Comparison of ENCODE assay signal across 1 cellular context in genomic region chr9:109120204-109120789, GRCh38.
TF ChIP-seq lines count a peak whose summit lies in the region.

No MANE protein-coding gene starts in this region.

TF ChIP-seq in A549, 52 proteins besides CTCF, POLR2A, EP300 and RAD21 (continued from another document):
- TF ChIP-seq BCL3 (IDR thresholded peaks at IDR 0.05) (no peak), FOSL2 (IDR thresholded peaks at IDR 0.05) (no peak), FOSL2 (CRISPR knock-in tag; IDR thresholded peaks at IDR 0.05) (no peak), POLR2AphosphoS2 (conservative IDR thresholded peaks at IDR 0.05; ENCODE audit: low read length) (no peak), ATOH8 (CRISPR knock-in tag; IDR thresholded peaks at IDR 0.05; ENCODE audit: low read depth) (no peak), NPAS2 (CRISPR knock-in tag; IDR thresholded peaks at IDR 0.05; ENCODE audit: borderline replicate concordance) (no peak), MAX (IDR thresholded peaks at IDR 0.05) (peak; percentile 49; the same call in 1 of the 2 replicates), FOXS1 (CRISPR knock-in tag; IDR thresholded peaks at IDR 0.05) (no peak)
TF ChIP-seq in A549: peak in this region for 6.
